9 cellular contexts compared by ENCODE assay signal in genomic region chr7:2956526-2957368, GRCh38.
DNase-seq lines count a peak whose midpoint lies in the region; ATAC-seq and TF ChIP-seq lines count a peak whose summit lies in the region.
"Had no signal": no experiment of that assay in that cellular context is flagged by ENCODE, and none has a peak within 500 bp of the region (broad histone marks: within the 10 kb centered on the region; RNA-seq: fewer than 3 reads in every experiment).

No MANE protein-coding gene starts in this region.

- no TSS peak for BruUV-seq in HCT116 (replicated peaks; lab: Mats Ljungman, UMichigan)
- BruUV-seq in OCI-LY7 (replicated peaks; lab: Mats Ljungman, UMichigan), result no TSS peak

- intact Hi-C loops in HCT116 (cut with micrococcal nuclease), result no loop called here
- intact Hi-C loops in OCI-LY7 (cut with micrococcal nuclease; ENCODE audit: unreplicated experiment), result no loop called here

- CTCF ChIA-PET in HCT116 (lab: Charles Lee), result no interaction called here
- CTCF ChIA-PET in OCI-LY7 (lab: Charles Lee; ENCODE audit: unreplicated experiment), result no interaction called here

- H3K79me2 ChIP-seq in HCT116 (ENCODE audit: insufficient read depth, low read length) (no peaks in the 10 kb centered on the region), OCI-LY7 (ENCODE audit: insufficient read depth, low read depth, low read length) (no peaks in the 10 kb centered on the region)

- peak; percentile 66 for ATAC-seq in HCT116
- no peak for ATAC-seq in effector memory CD8-positive, alpha-beta T cell (replicated peaks)
- ATAC-seq in HG03571 (IDR thresholded peaks at IDR 0.05; ENCODE audit: unreplicated experiment), result no peak

- H3K9me3 ChIP-seq in HCT116 (ENCODE audit: control insufficient read depth in 1 of 2, insufficient read depth in 1 of 2, low read depth in 1 of 2, low read length in 2 of 2) (no peaks in the 10 kb centered on the region), OCI-LY7 (ENCODE audit: low read length) (no peaks in the 10 kb centered on the region)

- peak overlapping the region; percentile 96 for H2AFZ ChIP-seq in HCT116 (ENCODE audit: low read depth, low read length, poor library complexity, severe bottlenecking)
- no peak overlapping the region for H2AFZ ChIP-seq in OCI-LY7 (ENCODE audit: low read length)

- H3K27ac ChIP-seq in HCT116 (ENCODE audit: low read depth, low read length) (no peak overlapping the region), OCI-LY7 (ENCODE audit: low read depth, low read length, poor library complexity, severe bottlenecking) (no peak overlapping the region)

- TF ChIP-seq CTCF in HCT116 (IDR thresholded peaks at IDR 0.05 in 2 of 3, conservative IDR thresholded peaks at IDR 0.05 in 1 of 3; ENCODE audit: borderline replicate concordance in 1 of 3, insufficient read depth in 1 of 3, low read depth in 2 of 3, low read length in 2 of 3) (no peak), OCI-LY7 (conservative IDR thresholded peaks at IDR 0.05; ENCODE audit: low read length) (no peak)

- no peak overlapping the region for H3K9ac ChIP-seq in HCT116 (ENCODE audit: low read length)

- DNase-seq in HCT116 (ENCODE audit: low read depth, low spot score), result peak; percentile 15
- DNase-seq in UCSD-AML1 (lab: John Stamatoyannopoulos, UW; ENCODE audit: unreplicated experiment), result peak; percentile 30
- DNase-seq in effector memory CD8-positive, alpha-beta T cell, result no peak
- DNase-seq in stimulated activated CD4-positive, alpha-beta T cell treated with anti-CD3 and anti-CD28 coated beads, Interleukin-2, amount 100 ng/mL, for 24 hours, result peak; percentile 50 to 57
- DNase-seq in OCI-LY7 (ENCODE audit: low spot score), result no peak
- no peak for DNase-seq in GOT3 (lab: John Stamatoyannopoulos, UW)
- no peak for DNase-seq in DMS79 treated with DMSO at 0.1 percent for 48 hours (lab: John Stamatoyannopoulos, UW)

- no peaks in the 10 kb centered on the region for H3K27me3 ChIP-seq in HCT116 (ENCODE audit: insufficient read depth, low read length)

- H3K9me3 Mint-ChIP-seq in effector memory CD8-positive, alpha-beta T cell, result no peaks in the 10 kb centered on the region
- H3K9me3 Mint-ChIP-seq: nephron had no signal

- no peaks in the 10 kb centered on the region for H3K9me2 ChIP-seq in HCT116 (ENCODE audit: insufficient read depth)
- no peaks in the 10 kb centered on the region for H3K9me2 ChIP-seq in OCI-LY7 (ENCODE audit: insufficient read depth, low read length)

- peaks cover 55% of the 10 kb centered on the region for H3K36me3 Mint-ChIP-seq in effector memory CD8-positive, alpha-beta T cell (ENCODE audit: insufficient read depth)

- peaks cover 40 to 44% of the 10 kb centered on the region in 2 donors for H3K4me1 Mint-ChIP-seq in effector memory CD8-positive, alpha-beta T cell (ENCODE audit: low read depth in 2 of 2)
- H3K4me1 Mint-ChIP-seq: nephron had no signal

- H3K4me2 ChIP-seq in HCT116 (ENCODE audit: low read length), result peak overlapping the region; percentile 62
- H3K4me2 ChIP-seq in OCI-LY7 (ENCODE audit: low read length), result no peak overlapping the region

- H3K4me1 ChIP-seq in HCT116 (ENCODE audit: control insufficient read depth in 1 of 2, insufficient read depth in 2 of 2, low read length in 2 of 2), result peaks cover 7 to 22% of the 10 kb centered on the region in 2 experiments; a peak in 3 of 4 replicates
- H3K4me1 ChIP-seq in OCI-LY7 (ENCODE audit: insufficient read depth, low read length, poor library complexity, severe bottlenecking), result no peaks in the 10 kb centered on the region

- no peak for TF ChIP-seq RAD21 in HCT116 (IDR thresholded peaks at IDR 0.05; ENCODE audit: low read depth)

- POLR2A ChIA-PET in HCT116 (lab: Charles Lee), result no interaction called here
- POLR2A ChIA-PET in OCI-LY7 (lab: Charles Lee), result interaction anchor here (0.6 to 1.7 kb wide), 4 partner anchors 8 to 32 kb away, joined by 3 to 4 read pairs (median 3); no protein-coding TSS in a partner anchor

- H3K4me3 ChIP-seq in HCT116 (replicated peaks in 1 of 2; ENCODE audit: low read depth in 1 of 2, low read length in 2 of 2) (0 out of 4 replicates have a peak overlapping the region, but pooled peaks of 1 of the 2 experiments have one; percentile 11), OCI-LY7 (ENCODE audit: low read depth, low read length, poor library complexity, severe bottlenecking) (no peak overlapping the region)

- H3K27ac Mint-ChIP-seq in effector memory CD8-positive, alpha-beta T cell, result peak overlapping the region; percentile 71 to 79
- H3K27ac Mint-ChIP-seq: nephron had no signal

- H4K20me1 ChIP-seq in HCT116 (ENCODE audit: insufficient read depth) (no peaks in the 10 kb centered on the region), OCI-LY7 (ENCODE audit: insufficient read depth, low read length) (no peaks in the 10 kb centered on the region)

- no peak for TF ChIP-seq POLR2A in HCT116 (IDR thresholded peaks at IDR 0.05; ENCODE audit: borderline replicate concordance, extremely low read depth, insufficient read depth, insufficient read length)

- H3K36me3 ChIP-seq in HCT116 (ENCODE audit: control insufficient read depth in 1 of 2, insufficient read depth in 2 of 2, low read length in 2 of 2) (no peaks in the 10 kb centered on the region), OCI-LY7 (ENCODE audit: insufficient read depth, low read length) (peaks cover 40% of the 10 kb centered on the region)

- no peak overlapping the region for H3K4me3 Mint-ChIP-seq in effector memory CD8-positive, alpha-beta T cell
- H3K4me3 Mint-ChIP-seq: nephron had no signal

- RAD21 ChIA-PET in HCT116 (lab: Charles Lee; ENCODE audit: low non-redundant PET in 1 of 2, low total read pairs in 2 of 2, uncharacterized antibody in 2 of 2, unreplicated experiment in 2 of 2), result no interaction called here

- no peaks in the 10 kb centered on the region for H3K27me3 Mint-ChIP-seq in effector memory CD8-positive, alpha-beta T cell

TF ChIP-seq in HCT116, 20 proteins besides CTCF, POLR2A, EP300 and RAD21:
- TF ChIP-seq SP1 (IDR thresholded peaks at IDR 0.05; ENCODE audit: low read depth) (peak; percentile 48; the same call in 1 of the 2 replicates), ZNF274 (IDR thresholded peaks at IDR 0.05; ENCODE audit: low read depth, low read length) (no peak), JUND (IDR thresholded peaks at IDR 0.05) (peak; percentile 53; the same call in 1 of the 2 replicates), SIN3A (IDR thresholded peaks at IDR 0.05; ENCODE audit: low read depth) (no peak), MAX (IDR thresholded peaks at IDR 0.05) (peak; percentile 40; the same call in 1 of the 2 replicates), FOSL1 (IDR thresholded peaks at IDR 0.05; ENCODE audit: low read depth) (peak; percentile 71)

Comparison
In these comparisons a context has a peak if more than half of its experiments do, and no peak if none do; other contexts are left out.
1. DNase-seq: peak in HCT116 (single experiment), UCSD-AML1 (single experiment) and stimulated activated CD4-positive, alpha-beta T cell treated with anti-CD3 and anti-CD28 coated beads, Interleukin-2, amount 100 ng/mL, for 24 hours (2 of 2); none in effector memory CD8-positive, alpha-beta T cell (0 of 3), OCI-LY7 (single experiment), GOT3 (single experiment) and DMS79 treated with DMSO at 0.1 percent for 48 hours (single experiment).